In the genomic region with DNA sequence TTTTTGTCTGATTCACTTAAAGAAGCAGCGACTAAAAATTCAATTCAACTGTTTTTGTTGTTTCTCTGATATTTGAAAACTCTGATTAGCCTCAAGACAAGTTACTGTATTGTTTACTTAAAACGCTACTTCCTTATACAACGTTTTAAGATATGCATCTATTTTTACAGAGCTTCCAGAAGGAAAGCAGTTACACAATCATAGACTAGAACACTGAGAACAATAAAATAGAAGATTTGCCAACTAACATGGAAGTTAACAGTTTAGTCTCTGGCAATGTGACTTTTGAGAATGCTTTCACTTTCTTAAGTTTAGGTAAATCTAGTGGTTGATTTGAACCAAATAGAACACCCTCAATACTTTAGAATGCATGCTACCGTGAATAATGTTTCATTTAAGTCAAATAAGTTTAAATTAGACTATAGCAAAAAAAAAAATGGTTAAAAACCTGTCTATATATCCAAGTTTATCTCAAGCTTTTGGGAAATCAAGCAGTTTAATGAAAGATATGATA, we compare ENCODE assay signal across 19 cellular contexts.
DNase-seq lines count a peak whose midpoint lies in the region; ATAC-seq and TF ChIP-seq lines count a peak whose summit lies in the region.
"Had no signal": no experiment of that assay in that cellular context is flagged by ENCODE, and none has a peak within 500 bp of the region (broad histone marks: within the 10 kb centered on the region; RNA-seq: fewer than 3 reads in every experiment).

No MANE protein-coding gene starts in this region.

- H2BK12ac ChIP-seq in mesenchymal stem cell (ENCODE audit: low read length in 2 of 2): no peak overlapping the region

- H3K27me3 ChIP-seq in Loucy (ENCODE audit: insufficient read depth, low read length, poor library complexity, severe bottlenecking) (no peaks in the 10 kb centered on the region), mesenchymal stem cell (ENCODE audit: control insufficient read depth in 1 of 2, insufficient read depth in 1 of 2, low read length in 2 of 2) (no peaks in the 10 kb centered on the region)
- H3K27me3 ChIP-seq in CD8-positive, alpha-beta memory T cell (ENCODE audit: insufficient read depth, low read length, poor library complexity, severe bottlenecking): no peaks in the 10 kb centered on the region
- H3K27me3 ChIP-seq: breast epithelium had no signal

- H3K27me3 Mint-ChIP-seq in activated T-helper 1 cell treated with anti-CD3 and anti-CD28 coated beads, Interleukin-12 subunit alpha, Interleukin-12 subunit beta, Interleukin-2, Interleukin-4 antibody, amounts not matched to agents 30 ng/mL and 10 ng/mL and 1 ng/mL, durations not matched to agents 14 hours and 24 hours and 36 hours (ENCODE audit: insufficient read depth): no peaks in the 10 kb centered on the region
- H3K27me3 Mint-ChIP-seq in CD8-positive, alpha-beta memory T cell: no peaks in the 10 kb centered on the region
- H3K27me3 Mint-ChIP-seq: activated CD8-positive, alpha-beta T cell treated with anti-CD3 and anti-CD28 coated beads for 36 hours; activated naive CD8-positive, alpha-beta T cell treated with anti-CD3 and anti-CD28 coated beads, Interleukin-2, amount 10 ng/mL, durations not matched to agents 7 days and 5 days; progenitor cell of endocrine pancreas had no signal

- H2BK15ac ChIP-seq in mesenchymal stem cell (ENCODE audit: low read depth, poor library complexity, severe bottlenecking): no peak overlapping the region

- no peak for TF ChIP-seq CTCF in GM12865 (IDR thresholded peaks at IDR 0.05; ENCODE audit: insufficient read depth, low read depth, low read length, missing control alignments)
- TF ChIP-seq CTCF in Loucy (conservative IDR thresholded peaks at IDR 0.05; ENCODE audit: low read length): no peak
- no peak for TF ChIP-seq CTCF in choroid plexus epithelial cell (conservative IDR thresholded peaks at IDR 0.05; ENCODE audit: low read depth, low read length)

- H3K4me3 Mint-ChIP-seq in activated T-helper 1 cell treated with anti-CD3 and anti-CD28 coated beads, Interleukin-12 subunit alpha, Interleukin-12 subunit beta, Interleukin-2, Interleukin-4 antibody, amounts not matched to agents 30 ng/mL and 10 ng/mL and 1 ng/mL, durations not matched to agents 14 hours and 24 hours and 36 hours: no peak overlapping the region
- H3K4me3 Mint-ChIP-seq in CD8-positive, alpha-beta memory T cell: no peak overlapping the region
- H3K4me3 Mint-ChIP-seq: activated CD8-positive, alpha-beta T cell treated with anti-CD3 and anti-CD28 coated beads for 36 hours; activated naive CD8-positive, alpha-beta T cell treated with anti-CD3 and anti-CD28 coated beads, Interleukin-2, amount 10 ng/mL, durations not matched to agents 7 days and 5 days; stimulated activated effector memory CD8-positive, alpha-beta T cell treated with anti-CD3 and anti-CD28 coated beads, Interleukin-12 subunit alpha, Interleukin-12 subunit beta, amount 100 ng/mL, for 72 hours had no signal

- H4K91ac ChIP-seq in mesenchymal stem cell (ENCODE audit: low read length): no peak overlapping the region

- no peaks in the 10 kb centered on the region for H3K79me2 ChIP-seq in Loucy (ENCODE audit: insufficient read depth, low read length)

- no peak overlapping the region for H3K4ac ChIP-seq in mesenchymal stem cell (ENCODE audit: low read depth in 1 of 2, low read length in 2 of 2)

- CTCF ChIA-PET in CD8-positive, alpha-beta memory T cell (lab: Charles Lee): no interaction called here

- POLR2A ChIA-PET in CD8-positive, alpha-beta memory T cell (lab: Charles Lee): no interaction called here

- H3F3A ChIP-seq in Loucy (ENCODE audit: low read depth): no peaks in the 10 kb centered on the region

- H3K9me3 ChIP-seq in Loucy (ENCODE audit: insufficient read depth, low read depth, low read length) (no peaks in the 10 kb centered on the region), mesenchymal stem cell (ENCODE audit: control insufficient read depth, low read length) (no peaks in the 10 kb centered on the region)
- H3K9me3 ChIP-seq in CD8-positive, alpha-beta memory T cell (ENCODE audit: low read length): no peaks in the 10 kb centered on the region
- H3K9me3 ChIP-seq: breast epithelium had no signal

- H3K36me3 Mint-ChIP-seq in activated T-helper 1 cell treated with anti-CD3 and anti-CD28 coated beads, Interleukin-12 subunit alpha, Interleukin-12 subunit beta, Interleukin-2, Interleukin-4 antibody, amounts not matched to agents 30 ng/mL and 10 ng/mL and 1 ng/mL, durations not matched to agents 14 hours and 24 hours and 36 hours (ENCODE audit: low read depth): no peaks in the 10 kb centered on the region
- no peaks in the 10 kb centered on the region for H3K36me3 Mint-ChIP-seq in CD8-positive, alpha-beta memory T cell
- H3K36me3 Mint-ChIP-seq: activated naive CD8-positive, alpha-beta T cell treated with anti-CD3 and anti-CD28 coated beads, Interleukin-2, amount 10 ng/mL, durations not matched to agents 7 days and 5 days; stimulated activated effector memory CD8-positive, alpha-beta T cell treated with anti-CD3 and anti-CD28 coated beads, Interleukin-12 subunit alpha, Interleukin-12 subunit beta, amount 100 ng/mL, for 72 hours had no signal

- no peaks in the 10 kb centered on the region for H3K4me1 Mint-ChIP-seq in activated T-helper 1 cell treated with anti-CD3 and anti-CD28 coated beads, Interleukin-12 subunit alpha, Interleukin-12 subunit beta, Interleukin-2, Interleukin-4 antibody, amounts not matched to agents 30 ng/mL and 10 ng/mL and 1 ng/mL, durations not matched to agents 14 hours and 24 hours and 36 hours (ENCODE audit: low read depth)
- H3K4me1 Mint-ChIP-seq in CD8-positive, alpha-beta memory T cell: no peaks in the 10 kb centered on the region
- H3K4me1 Mint-ChIP-seq: activated naive CD8-positive, alpha-beta T cell treated with anti-CD3 and anti-CD28 coated beads, Interleukin-2, amount 10 ng/mL, durations not matched to agents 7 days and 5 days; stimulated activated effector memory CD8-positive, alpha-beta T cell treated with anti-CD3 and anti-CD28 coated beads, Interleukin-12 subunit alpha, Interleukin-12 subunit beta, amount 100 ng/mL, for 72 hours had no signal

- H3K9ac ChIP-seq in Loucy (ENCODE audit: low read depth, low read length, poor library complexity, severe bottlenecking) (no peak overlapping the region), mesenchymal stem cell (ENCODE audit: low read length) (no peak overlapping the region)

- no peak overlapping the region for H3K14ac ChIP-seq in mesenchymal stem cell (ENCODE audit: low read length in 2 of 2)

- H3K4me2 ChIP-seq in Loucy (ENCODE audit: low read depth, low read length, poor library complexity, severe bottlenecking) (peak overlapping the region; percentile 22), mesenchymal stem cell (ENCODE audit: low read length, poor library complexity, severe bottlenecking) (no peak overlapping the region)

- peak; percentile 5 for DNase-seq in GM12865 (ENCODE audit: low read depth)
- peak; percentile 40 for DNase-seq in choroid plexus epithelial cell (ENCODE audit: low read depth)
- peak; percentile 57 for DNase-seq in mesenchymal stem cell
- DNase-seq in activated T-helper 1 cell treated with anti-CD3 and anti-CD28 coated beads, Interleukin-12 subunit alpha, Interleukin-12 subunit beta, Interleukin-2, Interleukin-4 antibody, amounts not matched to agents 30 ng/mL and 10 ng/mL and 1 ng/mL, durations not matched to agents 14 hours and 24 hours and 36 hours (ENCODE audit: low spot score): no peak
- no peak for DNase-seq in CD8-positive, alpha-beta memory T cell
- DNase-seq: activated CD8-positive, alpha-beta T cell treated with anti-CD3 and anti-CD28 coated beads for 36 hours; activated naive CD8-positive, alpha-beta T cell treated with anti-CD3 and anti-CD28 coated beads, Interleukin-2, amount 10 ng/mL, durations not matched to agents 7 days and 5 days; COR-L47; NCI-H1105 treated with DMSO at 0.1 percent for 48 hours; NCI-H2171; stimulated activated CD4-positive, alpha-beta T cell treated with anti-CD3 and anti-CD28 coated beads, Interleukin-12 subunit alpha, Interleukin-12 subunit beta, amount 100 ng/mL, for 4 hours; T-helper 1 cell had no signal

- no peak overlapping the region for H4K8ac ChIP-seq in mesenchymal stem cell (ENCODE audit: low read length)

- H2AK5ac ChIP-seq in mesenchymal stem cell (ENCODE audit: low read length, severe bottlenecking): no peak overlapping the region

- no peaks in the 10 kb centered on the region for H3K9me3 Mint-ChIP-seq in activated T-helper 1 cell treated with anti-CD3 and anti-CD28 coated beads, Interleukin-12 subunit alpha, Interleukin-12 subunit beta, Interleukin-2, Interleukin-4 antibody, amounts not matched to agents 30 ng/mL and 10 ng/mL and 1 ng/mL, durations not matched to agents 14 hours and 24 hours and 36 hours
- H3K9me3 Mint-ChIP-seq in CD8-positive, alpha-beta memory T cell: peaks cover 0 to 4% (median 0%) of the 10 kb centered on the region in 5 donors
- H3K9me3 Mint-ChIP-seq: activated CD8-positive, alpha-beta T cell treated with anti-CD3 and anti-CD28 coated beads for 36 hours; activated naive CD8-positive, alpha-beta T cell treated with anti-CD3 and anti-CD28 coated beads, Interleukin-2, amount 10 ng/mL, durations not matched to agents 7 days and 5 days had no signal

- intact Hi-C loops in activated T-helper 1 cell treated with anti-CD3 and anti-CD28 coated beads, Interleukin-12 subunit alpha, Interleukin-12 subunit beta, Interleukin-2, Interleukin-4 antibody, amounts not matched to agents 30 ng/mL and 10 ng/mL and 1 ng/mL, durations not matched to agents 14 hours and 24 hours and 36 hours (cut with micrococcal nuclease): no loop called here

- no peaks in the 10 kb centered on the region for H3K79me1 ChIP-seq in mesenchymal stem cell (replicated peaks; ENCODE audit: low read length, poor library complexity, severe bottlenecking)

- H3K27ac ChIP-seq in mesenchymal stem cell (ENCODE audit: low read length, poor library complexity, severe bottlenecking): no peak overlapping the region
- no peak overlapping the region for H3K27ac ChIP-seq in CD8-positive, alpha-beta memory T cell (ENCODE audit: low read depth, low read length)
- H3K27ac ChIP-seq: breast epithelium, RWPE1 had no signal

- H2AFZ ChIP-seq in Loucy (ENCODE audit: low read length) (peak overlapping the region; percentile 81; the same call in 1 of the 2 replicates), mesenchymal stem cell (ENCODE audit: low read depth, low read length) (no peak overlapping the region)

- H3K9me2 ChIP-seq in Loucy (replicated peaks; ENCODE audit: low read depth, low read length): no peaks in the 10 kb centered on the region

- no peak overlapping the region for H3K23ac ChIP-seq in mesenchymal stem cell (ENCODE audit: low read length in 2 of 2)

- ATAC-seq in GM18517 (IDR thresholded peaks at IDR 0.05; ENCODE audit: unreplicated experiment) (no peak), GM18861 (IDR thresholded peaks at IDR 0.05; ENCODE audit: unreplicated experiment) (no peak)
- ATAC-seq: activated CD8-positive, alpha-beta T cell treated with anti-CD3 and anti-CD28 coated beads for 36 hours; stimulated activated effector memory CD8-positive, alpha-beta T cell treated with anti-CD3 and anti-CD28 coated beads, Interleukin-12 subunit alpha, Interleukin-12 subunit beta, amount 100 ng/mL, for 72 hours had no signal

- no CpG with 5 or more reads among the region's 4 CpGs for WGBS in mesenchymal stem cell

- H3K36me3 ChIP-seq in Loucy (ENCODE audit: insufficient read depth, low read length) (no peaks in the 10 kb centered on the region), mesenchymal stem cell (ENCODE audit: control insufficient read depth in 1 of 2, insufficient read depth in 2 of 2, low read depth in 1 of 2, low read length in 2 of 2) (no peaks in the 10 kb centered on the region)
- no peaks in the 10 kb centered on the region for H3K36me3 ChIP-seq in CD8-positive, alpha-beta memory T cell (ENCODE audit: insufficient read depth, low read length)
- H3K36me3 ChIP-seq: breast epithelium had no signal

- no peaks in the 10 kb centered on the region for H4K20me1 ChIP-seq in Loucy (ENCODE audit: insufficient read depth, low read length, poor library complexity, severe bottlenecking)

- no peak overlapping the region for H2BK120ac ChIP-seq in mesenchymal stem cell (ENCODE audit: low read depth, low read length)

- no peaks in the 10 kb centered on the region for H3K4me1 ChIP-seq in Loucy (ENCODE audit: insufficient read depth, low read length, poor library complexity, severe bottlenecking)
- no peaks in the 10 kb centered on the region for H3K4me1 ChIP-seq in mesenchymal stem cell (ENCODE audit: control insufficient read depth, insufficient read depth, low read depth, low read length)
- no peaks in the 10 kb centered on the region for H3K4me1 ChIP-seq in CD8-positive, alpha-beta memory T cell (ENCODE audit: insufficient read depth, low read length)

- H2BK5ac ChIP-seq in mesenchymal stem cell (ENCODE audit: low read depth, low read length, poor library complexity, severe bottlenecking): no peak overlapping the region

- no peak overlapping the region for H3K18ac ChIP-seq in mesenchymal stem cell (ENCODE audit: low read depth in 1 of 2, low read length in 2 of 2)

- H3K4me3 ChIP-seq in GM12865 (ENCODE audit: low read depth, low read length): peak overlapping the region; percentile 21; the same call in 1 of the 2 replicates
- H3K4me3 ChIP-seq in Loucy (ENCODE audit: low read length, poor library complexity, severe bottlenecking): no peak overlapping the region
- no peak overlapping the region for H3K4me3 ChIP-seq in choroid plexus epithelial cell (ENCODE audit: low read depth, low read length)
- no peak overlapping the region for H3K4me3 ChIP-seq in mesenchymal stem cell (ENCODE audit: insufficient read depth in 1 of 2, low read depth in 1 of 2, low read length in 2 of 2)
- no peak overlapping the region for H3K4me3 ChIP-seq in CD8-positive, alpha-beta memory T cell (ENCODE audit: low read length)
- H3K4me3 ChIP-seq: breast epithelium had no signal

- H3K27ac Mint-ChIP-seq in activated T-helper 1 cell treated with anti-CD3 and anti-CD28 coated beads, Interleukin-12 subunit alpha, Interleukin-12 subunit beta, Interleukin-2, Interleukin-4 antibody, amounts not matched to agents 30 ng/mL and 10 ng/mL and 1 ng/mL, durations not matched to agents 14 hours and 24 hours and 36 hours: no peak overlapping the region
- no peak overlapping the region for H3K27ac Mint-ChIP-seq in CD8-positive, alpha-beta memory T cell
- H3K27ac Mint-ChIP-seq: activated CD8-positive, alpha-beta T cell treated with anti-CD3 and anti-CD28 coated beads for 36 hours; activated naive CD8-positive, alpha-beta T cell treated with anti-CD3 and anti-CD28 coated beads, Interleukin-2, amount 10 ng/mL, durations not matched to agents 7 days and 5 days; progenitor cell of endocrine pancreas; stimulated activated effector memory CD8-positive, alpha-beta T cell treated with anti-CD3 and anti-CD28 coated beads, Interleukin-12 subunit alpha, Interleukin-12 subunit beta, amount 100 ng/mL, for 72 hours had no signal

Comparison
In these comparisons a context has a peak if more than half of its experiments do, and no peak if none do; other contexts are left out.
1. DNase-seq: peak in GM12865 (single experiment), choroid plexus epithelial cell (single experiment) and mesenchymal stem cell (single experiment); none in activated T-helper 1 cell treated with anti-CD3 and anti-CD28 coated beads, Interleukin-12 subunit alpha, Interleukin-12 subunit beta, Interleukin-2, Interleukin-4 antibody, amounts not matched to agents 30 ng/mL and 10 ng/mL and 1 ng/mL, durations not matched to agents 14 hours and 24 hours and 36 hours (single experiment) and CD8-positive, alpha-beta memory T cell (0 of 5).